18 cellular contexts compared by ENCODE assay signal in the genomic region with DNA sequence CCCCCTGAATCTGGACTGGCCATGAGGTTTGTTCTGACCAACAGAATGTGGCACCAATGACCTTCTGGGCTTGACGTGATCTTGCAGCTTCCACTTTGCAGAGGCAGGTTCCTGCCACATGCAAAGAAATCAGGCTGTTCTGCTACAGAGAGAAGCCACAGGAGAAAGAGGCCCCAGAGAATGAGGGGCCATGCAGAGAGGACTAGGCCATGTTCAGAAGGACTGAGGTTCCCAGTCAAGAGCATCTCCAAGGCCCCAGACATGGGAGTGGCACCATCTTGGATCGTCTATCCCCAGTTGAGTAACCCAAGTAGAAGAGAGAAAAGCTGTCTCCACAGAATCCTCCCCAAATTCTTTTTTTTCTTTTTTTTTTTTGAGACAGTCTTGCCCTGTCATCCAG.
A peak's percentile ranks its signal among the peaks of the same experiment; 100 is the strongest.
DNase-seq lines count a peak whose midpoint lies in the region; ATAC-seq and TF ChIP-seq lines count a peak whose summit lies in the region.
"Had no signal": no experiment of that assay in that cellular context is flagged by ENCODE, and none has a peak within 500 bp of the region (broad histone marks: within the 10 kb centered on the region; RNA-seq: fewer than 3 reads in every experiment).

No MANE protein-coding gene starts in this region.

- TF ChIP-seq CTCF in lung (IDR thresholded peaks at IDR 0.05; ENCODE audit: control extremely low read depth, extremely low read depth) (no peak), type B pancreatic cell (conservative IDR thresholded peaks at IDR 0.05) (no peak)

- no peaks in the 10 kb centered on the region for H3K9me3 Mint-ChIP-seq in type B pancreatic cell
- H3K9me3 Mint-ChIP-seq in activated T-helper 17 cell treated with anti-CD3 and anti-CD28 coated beads, Interleukin-2, amount 50 U/mL, for 72 hours: no peaks in the 10 kb centered on the region
- H3K9me3 Mint-ChIP-seq in stimulated activated naive CD8-positive, alpha-beta T cell treated with anti-CD3 and anti-CD28 coated beads, Interleukin-15, amount 100 ng/mL, for 72 hours: no peaks in the 10 kb centered on the region

- WGBS in lung, 2 donors: 91 to 100% methylated on average over 2 of the region's 2 CpGs

- H3K4me3 ChIP-seq in lung: no peak overlapping the region
- H3K4me3 ChIP-seq: BLaER1 had no signal

- no peaks in the 10 kb centered on the region for H3K27me3 ChIP-seq in lung (ENCODE audit: control insufficient read depth, insufficient read depth)
- H3K27me3 ChIP-seq: BE2C, BLaER1 had no signal

- no peak for ATAC-seq in lung (ENCODE audit: insufficient read depth, low FRiP score)
- no peak for ATAC-seq in activated T-helper 17 cell treated with anti-CD3 and anti-CD28 coated beads, Interleukin-2, amount 50 U/mL, for 72 hours (replicated peaks)
- no peak for ATAC-seq in stimulated activated naive CD8-positive, alpha-beta T cell treated with anti-CD3 and anti-CD28 coated beads, Interleukin-15, amount 100 ng/mL, for 72 hours

- DNase-seq in lung (ENCODE audit: low spot score) (peak; percentile 16), type B pancreatic cell (ENCODE audit: extremely low spot score, unreplicated experiment) (peak; percentile 22), COLO668 (lab: John Stamatoyannopoulos, UW; ENCODE audit: unreplicated experiment) (no peak)
- DNase-seq in stimulated activated naive CD8-positive, alpha-beta T cell treated with anti-CD3 and anti-CD28 coated beads, Interleukin-15, amount 100 ng/mL, for 72 hours: no peak
- DNase-seq: 8988T; ACHN; BE2C; C1 segment of cervical spinal cord; Caco-2; Calu3; CD4-positive, alpha-beta memory T cell; CD4-positive, CD25-positive, alpha-beta regulatory T cell; CD8-positive, alpha-beta memory T cell; DMS79 treated with DMSO at 0.1 percent for 48 hours; GF-D8 had no signal

- H3K9me3 ChIP-seq in lung (ENCODE audit: control insufficient read depth in 2 of 2, insufficient read depth in 1 of 2, low read length in 1 of 2): peaks cover 0 to 2% of the 10 kb centered on the region in 2 donors
- H3K9me3 ChIP-seq: BE2C, Caco-2 had no signal

- no peaks in the 10 kb centered on the region for H3K36me3 ChIP-seq in lung (ENCODE audit: control insufficient read depth in 2 of 2, insufficient read depth in 2 of 2, low read length in 2 of 2)
- H3K36me3 ChIP-seq: BE2C, BLaER1 had no signal

- no peaks in the 10 kb centered on the region for H3K36me3 Mint-ChIP-seq in type B pancreatic cell
- no peaks in the 10 kb centered on the region for H3K36me3 Mint-ChIP-seq in activated T-helper 17 cell treated with anti-CD3 and anti-CD28 coated beads, Interleukin-2, amount 50 U/mL, for 72 hours (ENCODE audit: low read depth)
- H3K36me3 Mint-ChIP-seq: CD14-positive monocyte; CD4-positive, alpha-beta memory T cell; CD4-positive, CD25-positive, alpha-beta regulatory T cell; CD8-positive, alpha-beta memory T cell had no signal

- H3K4me1 ChIP-seq in lung (ENCODE audit: control insufficient read depth in 2 of 2, insufficient read depth in 2 of 2, low read length in 2 of 2): peaks cover 0 to 2% of the 10 kb centered on the region in 2 donors
- H3K4me1 ChIP-seq: BE2C, BLaER1, Caco-2 had no signal

- H3K4me3 Mint-ChIP-seq in type B pancreatic cell: no peak overlapping the region
- no peak overlapping the region for H3K4me3 Mint-ChIP-seq in activated T-helper 17 cell treated with anti-CD3 and anti-CD28 coated beads, Interleukin-2, amount 50 U/mL, for 72 hours
- no peak overlapping the region for H3K4me3 Mint-ChIP-seq in stimulated activated naive CD8-positive, alpha-beta T cell treated with anti-CD3 and anti-CD28 coated beads, Interleukin-15, amount 100 ng/mL, for 72 hours
- H3K4me3 Mint-ChIP-seq: CD14-positive monocyte; CD4-positive, alpha-beta memory T cell; CD4-positive, CD25-positive, alpha-beta regulatory T cell; CD8-positive, alpha-beta memory T cell had no signal

- H3K4me1 Mint-ChIP-seq in type B pancreatic cell (ENCODE audit: unreplicated experiment): peaks cover 4% of the 10 kb centered on the region
- H3K4me1 Mint-ChIP-seq in activated T-helper 17 cell treated with anti-CD3 and anti-CD28 coated beads, Interleukin-2, amount 50 U/mL, for 72 hours: no peaks in the 10 kb centered on the region
- H3K4me1 Mint-ChIP-seq in stimulated activated naive CD8-positive, alpha-beta T cell treated with anti-CD3 and anti-CD28 coated beads, Interleukin-15, amount 100 ng/mL, for 72 hours: no peaks in the 10 kb centered on the region
- H3K4me1 Mint-ChIP-seq: CD14-positive monocyte; CD4-positive, alpha-beta memory T cell; CD4-positive, CD25-positive, alpha-beta regulatory T cell; CD8-positive, alpha-beta memory T cell had no signal

- H3K27me3 Mint-ChIP-seq in type B pancreatic cell: no peaks in the 10 kb centered on the region
- H3K27me3 Mint-ChIP-seq in activated T-helper 17 cell treated with anti-CD3 and anti-CD28 coated beads, Interleukin-2, amount 50 U/mL, for 72 hours: peaks cover 3% of the 10 kb centered on the region
- H3K27me3 Mint-ChIP-seq in stimulated activated naive CD8-positive, alpha-beta T cell treated with anti-CD3 and anti-CD28 coated beads, Interleukin-15, amount 100 ng/mL, for 72 hours: no peaks in the 10 kb centered on the region
- H3K27me3 Mint-ChIP-seq: CD4-positive, CD25-positive, alpha-beta regulatory T cell had no signal

- H3K27ac ChIP-seq in lung (ENCODE audit: low read depth in 1 of 2, low read length in 1 of 2): no peak overlapping the region
- H3K27ac ChIP-seq: BLaER1 had no signal

- no peak overlapping the region for H3K27ac Mint-ChIP-seq in type B pancreatic cell
- H3K27ac Mint-ChIP-seq in activated T-helper 17 cell treated with anti-CD3 and anti-CD28 coated beads, Interleukin-2, amount 50 U/mL, for 72 hours: no peak overlapping the region
- peak overlapping the region in 1 of 2 donors; percentile 67 for H3K27ac Mint-ChIP-seq in stimulated activated naive CD8-positive, alpha-beta T cell treated with anti-CD3 and anti-CD28 coated beads, Interleukin-15, amount 100 ng/mL, for 72 hours
- H3K27ac Mint-ChIP-seq: CD14-positive monocyte; CD4-positive, alpha-beta memory T cell; CD4-positive, CD25-positive, alpha-beta regulatory T cell; CD8-positive, alpha-beta memory T cell had no signal

Comparison
In these comparisons a context has a peak if more than half of its experiments do, and no peak if none do; other contexts are left out.
1. DNase-seq: peak in lung (single experiment) and type B pancreatic cell (single experiment); none in COLO668 (single experiment) and stimulated activated naive CD8-positive, alpha-beta T cell treated with anti-CD3 and anti-CD28 coated beads, Interleukin-15, amount 100 ng/mL, for 72 hours (0 of 2).